1 cellular context compared by ENCODE assay signal in the genomic region with DNA sequence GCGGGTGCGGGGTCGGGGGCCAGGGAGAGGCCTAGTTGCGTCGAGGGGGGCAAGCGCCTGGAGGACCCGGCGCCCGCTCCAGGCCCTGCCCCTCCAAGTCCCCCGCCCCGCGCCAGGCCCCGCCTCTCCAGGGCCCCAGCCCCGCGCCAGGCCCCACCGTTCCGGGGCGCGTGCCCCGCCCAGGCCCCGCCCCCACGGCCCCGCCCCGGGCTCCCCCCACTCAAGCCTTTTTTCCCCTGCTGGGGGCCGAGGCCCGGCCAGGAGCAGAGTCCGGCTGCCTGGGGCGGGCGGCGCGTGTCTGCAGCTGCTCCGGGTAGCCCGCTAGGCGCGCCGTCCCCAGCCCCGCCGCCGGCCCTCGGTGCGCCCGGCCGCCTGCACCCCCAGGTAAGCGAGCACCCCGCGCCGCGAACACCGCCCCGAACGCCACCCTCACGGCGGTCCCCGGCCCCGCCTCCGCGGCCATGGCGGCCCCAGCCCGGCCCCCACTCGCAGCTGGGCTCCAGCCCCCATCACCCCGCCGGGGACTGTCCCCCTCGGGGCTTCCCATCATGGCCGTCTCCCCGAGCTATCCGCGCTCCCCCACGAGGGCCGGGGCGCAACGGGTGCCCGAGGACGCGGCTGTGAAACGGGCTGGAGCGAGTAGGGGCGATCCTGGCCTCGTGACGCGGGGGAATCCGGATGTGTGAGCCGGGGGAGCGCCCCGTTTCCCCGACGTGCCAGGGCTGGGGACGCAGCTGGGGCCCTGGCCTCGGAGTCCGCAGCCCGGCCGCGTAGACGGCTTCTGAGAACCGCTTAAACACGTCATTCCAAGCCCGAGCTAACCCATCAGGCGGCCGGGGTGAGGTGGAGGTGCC.
A peak's percentile ranks its signal among the peaks of the same experiment; 100 is the strongest.
TF ChIP-seq lines count a peak whose summit lies in the region.

A gene with protein sequence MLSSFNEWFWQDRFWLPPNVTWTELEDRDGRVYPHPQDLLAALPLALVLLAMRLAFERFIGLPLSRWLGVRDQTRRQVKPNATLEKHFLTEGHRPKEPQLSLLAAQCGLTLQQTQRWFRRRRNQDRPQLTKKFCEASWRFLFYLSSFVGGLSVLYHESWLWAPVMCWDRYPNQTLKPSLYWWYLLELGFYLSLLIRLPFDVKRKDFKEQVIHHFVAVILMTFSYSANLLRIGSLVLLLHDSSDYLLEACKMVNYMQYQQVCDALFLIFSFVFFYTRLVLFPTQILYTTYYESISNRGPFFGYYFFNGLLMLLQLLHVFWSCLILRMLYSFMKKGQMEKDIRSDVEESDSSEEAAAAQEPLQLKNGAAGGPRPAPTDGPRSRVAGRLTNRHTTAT (plus strand): TSS at position 260 of the 854 bp plus-strand sequence. CDS start 41,707 bp downstream, outside the sequence.

TF ChIP-seq in K562, 482 proteins besides CTCF, POLR2A, EP300 and RAD21 (continued from another document and continues in another):
- TF ChIP-seq, protein P1, sequence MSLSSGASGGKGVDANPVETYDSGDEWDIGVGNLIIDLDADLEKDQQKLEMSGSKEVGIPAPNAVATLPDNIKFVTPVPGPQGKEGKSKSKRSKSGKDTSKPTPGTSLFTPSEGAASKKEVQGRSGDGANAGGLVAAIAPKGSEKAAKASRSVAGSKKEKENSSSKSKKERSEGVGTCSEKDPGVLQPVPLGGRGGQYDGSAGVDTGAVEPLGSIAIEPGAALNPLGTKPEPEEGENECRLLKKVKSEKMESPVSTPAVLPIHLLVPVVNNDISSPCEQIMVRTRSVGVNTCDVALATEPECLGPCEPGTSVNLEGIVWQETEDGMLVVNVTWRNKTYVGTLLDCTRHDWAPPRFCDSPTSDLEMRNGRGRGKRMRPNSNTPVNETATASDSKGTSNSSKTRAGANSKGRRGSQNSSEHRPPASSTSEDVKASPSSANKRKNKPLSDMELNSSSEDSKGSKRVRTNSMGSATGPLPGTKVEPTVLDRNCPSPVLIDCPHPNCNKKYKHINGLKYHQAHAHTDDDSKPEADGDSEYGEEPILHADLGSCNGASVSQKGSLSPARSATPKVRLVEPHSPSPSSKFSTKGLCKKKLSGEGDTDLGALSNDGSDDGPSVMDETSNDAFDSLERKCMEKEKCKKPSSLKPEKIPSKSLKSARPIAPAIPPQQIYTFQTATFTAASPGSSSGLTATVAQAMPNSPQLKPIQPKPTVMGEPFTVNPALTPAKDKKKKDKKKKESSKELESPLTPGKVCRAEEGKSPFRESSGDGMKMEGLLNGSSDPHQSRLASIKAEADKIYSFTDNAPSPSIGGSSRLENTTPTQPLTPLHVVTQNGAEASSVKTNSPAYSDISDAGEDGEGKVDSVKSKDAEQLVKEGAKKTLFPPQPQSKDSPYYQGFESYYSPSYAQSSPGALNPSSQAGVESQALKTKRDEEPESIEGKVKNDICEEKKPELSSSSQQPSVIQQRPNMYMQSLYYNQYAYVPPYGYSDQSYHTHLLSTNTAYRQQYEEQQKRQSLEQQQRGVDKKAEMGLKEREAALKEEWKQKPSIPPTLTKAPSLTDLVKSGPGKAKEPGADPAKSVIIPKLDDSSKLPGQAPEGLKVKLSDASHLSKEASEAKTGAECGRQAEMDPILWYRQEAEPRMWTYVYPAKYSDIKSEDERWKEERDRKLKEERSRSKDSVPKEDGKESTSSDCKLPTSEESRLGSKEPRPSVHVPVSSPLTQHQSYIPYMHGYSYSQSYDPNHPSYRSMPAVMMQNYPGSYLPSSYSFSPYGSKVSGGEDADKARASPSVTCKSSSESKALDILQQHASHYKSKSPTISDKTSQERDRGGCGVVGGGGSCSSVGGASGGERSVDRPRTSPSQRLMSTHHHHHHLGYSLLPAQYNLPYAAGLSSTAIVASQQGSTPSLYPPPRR (CRISPR knock-in tag; IDR thresholded peaks at IDR 0.05; ENCODE audit: borderline replicate concordance), result no peak
- TF ChIP-seq SRSF1 (IDR thresholded peaks at IDR 0.05; ENCODE audit: low read depth, low read length) (no peak), ETV5 (CRISPR knock-in tag; IDR thresholded peaks at IDR 0.05; ENCODE audit: low read depth) (no peak), ZSCAN29 (IDR thresholded peaks at IDR 0.05) (peak; percentile 99), SMAD4 (CRISPR knock-in tag; conservative IDR thresholded peaks at IDR 0.05) (no peak), TARDBP (IDR thresholded peaks at IDR 0.05) (no peak), PCBP1 (IDR thresholded peaks at IDR 0.05; ENCODE audit: low read depth, low read length, poor library complexity, severe bottlenecking) (peak; percentile 75), ZNF165 (CRISPR knock-in tag; IDR thresholded peaks at IDR 0.05; ENCODE audit: borderline replicate concordance) (no peak), ZNF324 (CRISPR knock-in tag; IDR thresholded peaks at IDR 0.05) (no peak), MED1 (CRISPR knock-in tag; IDR thresholded peaks at IDR 0.05; ENCODE audit: borderline replicate concordance) (no peak), KLF10 (CRISPR knock-in tag; IDR thresholded peaks at IDR 0.05) (no peak), TGIF2 (CRISPR knock-in tag; IDR thresholded peaks at IDR 0.05) (no peak), MEF2D (tag; conservative IDR thresholded peaks at IDR 0.05; ENCODE audit: low read depth) (no peak), GATAD2A (IDR thresholded peaks at IDR 0.05) (no peak), ZNF780A (CRISPR knock-in tag; IDR thresholded peaks at IDR 0.05) (no peak), KDM2B (CRISPR knock-in tag; IDR thresholded peaks at IDR 0.05) (0 out of 2 replicates have a peak, but pooled peaks have one; percentile 25), ZNF354B (CRISPR knock-in tag; IDR thresholded peaks at IDR 0.05) (no peak), NR4A1 (CRISPR knock-in tag; IDR thresholded peaks at IDR 0.05) (no peak), NR4A1 (tag; IDR thresholded peaks at IDR 0.05) (no peak)
- TF ChIP-seq, protein P2, sequence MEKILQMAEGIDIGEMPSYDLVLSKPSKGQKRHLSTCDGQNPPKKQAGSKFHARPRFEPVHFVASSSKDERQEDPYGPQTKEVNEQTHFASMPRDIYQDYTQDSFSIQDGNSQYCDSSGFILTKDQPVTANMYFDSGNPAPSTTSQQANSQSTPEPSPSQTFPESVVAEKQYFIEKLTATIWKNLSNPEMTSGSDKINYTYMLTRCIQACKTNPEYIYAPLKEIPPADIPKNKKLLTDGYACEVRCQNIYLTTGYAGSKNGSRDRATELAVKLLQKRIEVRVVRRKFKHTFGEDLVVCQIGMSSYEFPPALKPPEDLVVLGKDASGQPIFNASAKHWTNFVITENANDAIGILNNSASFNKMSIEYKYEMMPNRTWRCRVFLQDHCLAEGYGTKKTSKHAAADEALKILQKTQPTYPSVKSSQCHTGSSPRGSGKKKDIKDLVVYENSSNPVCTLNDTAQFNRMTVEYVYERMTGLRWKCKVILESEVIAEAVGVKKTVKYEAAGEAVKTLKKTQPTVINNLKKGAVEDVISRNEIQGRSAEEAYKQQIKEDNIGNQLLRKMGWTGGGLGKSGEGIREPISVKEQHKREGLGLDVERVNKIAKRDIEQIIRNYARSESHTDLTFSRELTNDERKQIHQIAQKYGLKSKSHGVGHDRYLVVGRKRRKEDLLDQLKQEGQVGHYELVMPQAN (IDR thresholded peaks at IDR 0.05; ENCODE audit: borderline replicate concordance), result no peak
- TF ChIP-seq, protein P3, sequence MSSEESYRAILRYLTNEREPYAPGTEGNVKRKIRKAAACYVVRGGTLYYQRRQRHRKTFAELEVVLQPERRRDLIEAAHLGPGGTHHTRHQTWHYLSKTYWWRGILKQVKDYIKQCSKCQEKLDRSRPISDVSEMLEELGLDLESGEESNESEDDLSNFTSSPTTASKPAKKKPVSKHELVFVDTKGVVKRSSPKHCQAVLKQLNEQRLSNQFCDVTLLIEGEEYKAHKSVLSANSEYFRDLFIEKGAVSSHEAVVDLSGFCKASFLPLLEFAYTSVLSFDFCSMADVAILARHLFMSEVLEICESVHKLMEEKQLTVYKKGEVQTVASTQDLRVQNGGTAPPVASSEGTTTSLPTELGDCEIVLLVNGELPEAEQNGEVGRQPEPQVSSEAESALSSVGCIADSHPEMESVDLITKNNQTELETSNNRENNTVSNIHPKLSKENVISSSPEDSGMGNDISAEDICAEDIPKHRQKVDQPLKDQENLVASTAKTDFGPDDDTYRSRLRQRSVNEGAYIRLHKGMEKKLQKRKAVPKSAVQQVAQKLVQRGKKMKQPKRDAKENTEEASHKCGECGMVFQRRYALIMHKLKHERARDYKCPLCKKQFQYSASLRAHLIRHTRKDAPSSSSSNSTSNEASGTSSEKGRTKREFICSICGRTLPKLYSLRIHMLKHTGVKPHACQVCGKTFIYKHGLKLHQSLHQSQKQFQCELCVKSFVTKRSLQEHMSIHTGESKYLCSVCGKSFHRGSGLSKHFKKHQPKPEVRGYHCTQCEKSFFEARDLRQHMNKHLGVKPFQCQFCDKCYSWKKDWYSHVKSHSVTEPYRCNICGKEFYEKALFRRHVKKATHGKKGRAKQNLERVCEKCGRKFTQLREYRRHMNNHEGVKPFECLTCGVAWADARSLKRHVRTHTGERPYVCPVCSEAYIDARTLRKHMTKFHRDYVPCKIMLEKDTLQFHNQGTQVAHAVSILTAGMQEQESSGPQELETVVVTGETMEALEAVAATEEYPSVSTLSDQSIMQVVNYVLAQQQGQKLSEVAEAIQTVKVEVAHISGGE (CRISPR knock-in tag; IDR thresholded peaks at IDR 0.05), result peak in 1 of 3 experiments; percentile 22; a peak in 1 of 6 replicates
- TF ChIP-seq, protein P4, sequence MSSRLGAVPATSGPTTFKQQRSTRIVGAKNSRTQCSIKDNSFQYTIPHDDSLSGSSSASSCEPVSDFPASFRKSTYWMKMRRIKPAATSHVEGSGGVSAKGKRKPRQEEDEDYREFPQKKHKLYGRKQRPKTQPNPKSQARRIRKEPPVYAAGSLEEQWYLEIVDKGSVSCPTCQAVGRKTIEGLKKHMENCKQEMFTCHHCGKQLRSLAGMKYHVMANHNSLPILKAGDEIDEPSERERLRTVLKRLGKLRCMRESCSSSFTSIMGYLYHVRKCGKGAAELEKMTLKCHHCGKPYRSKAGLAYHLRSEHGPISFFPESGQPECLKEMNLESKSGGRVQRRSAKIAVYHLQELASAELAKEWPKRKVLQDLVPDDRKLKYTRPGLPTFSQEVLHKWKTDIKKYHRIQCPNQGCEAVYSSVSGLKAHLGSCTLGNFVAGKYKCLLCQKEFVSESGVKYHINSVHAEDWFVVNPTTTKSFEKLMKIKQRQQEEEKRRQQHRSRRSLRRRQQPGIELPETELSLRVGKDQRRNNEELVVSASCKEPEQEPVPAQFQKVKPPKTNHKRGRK (tag; IDR thresholded peaks at IDR 0.05), result no peak
- TF ChIP-seq, protein P5, sequence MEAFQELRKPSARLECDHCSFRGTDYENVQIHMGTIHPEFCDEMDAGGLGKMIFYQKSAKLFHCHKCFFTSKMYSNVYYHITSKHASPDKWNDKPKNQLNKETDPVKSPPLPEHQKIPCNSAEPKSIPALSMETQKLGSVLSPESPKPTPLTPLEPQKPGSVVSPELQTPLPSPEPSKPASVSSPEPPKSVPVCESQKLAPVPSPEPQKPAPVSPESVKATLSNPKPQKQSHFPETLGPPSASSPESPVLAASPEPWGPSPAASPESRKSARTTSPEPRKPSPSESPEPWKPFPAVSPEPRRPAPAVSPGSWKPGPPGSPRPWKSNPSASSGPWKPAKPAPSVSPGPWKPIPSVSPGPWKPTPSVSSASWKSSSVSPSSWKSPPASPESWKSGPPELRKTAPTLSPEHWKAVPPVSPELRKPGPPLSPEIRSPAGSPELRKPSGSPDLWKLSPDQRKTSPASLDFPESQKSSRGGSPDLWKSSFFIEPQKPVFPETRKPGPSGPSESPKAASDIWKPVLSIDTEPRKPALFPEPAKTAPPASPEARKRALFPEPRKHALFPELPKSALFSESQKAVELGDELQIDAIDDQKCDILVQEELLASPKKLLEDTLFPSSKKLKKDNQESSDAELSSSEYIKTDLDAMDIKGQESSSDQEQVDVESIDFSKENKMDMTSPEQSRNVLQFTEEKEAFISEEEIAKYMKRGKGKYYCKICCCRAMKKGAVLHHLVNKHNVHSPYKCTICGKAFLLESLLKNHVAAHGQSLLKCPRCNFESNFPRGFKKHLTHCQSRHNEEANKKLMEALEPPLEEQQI (IDR thresholded peaks at IDR 0.05), result no peak
- TF ChIP-seq, protein P6, sequence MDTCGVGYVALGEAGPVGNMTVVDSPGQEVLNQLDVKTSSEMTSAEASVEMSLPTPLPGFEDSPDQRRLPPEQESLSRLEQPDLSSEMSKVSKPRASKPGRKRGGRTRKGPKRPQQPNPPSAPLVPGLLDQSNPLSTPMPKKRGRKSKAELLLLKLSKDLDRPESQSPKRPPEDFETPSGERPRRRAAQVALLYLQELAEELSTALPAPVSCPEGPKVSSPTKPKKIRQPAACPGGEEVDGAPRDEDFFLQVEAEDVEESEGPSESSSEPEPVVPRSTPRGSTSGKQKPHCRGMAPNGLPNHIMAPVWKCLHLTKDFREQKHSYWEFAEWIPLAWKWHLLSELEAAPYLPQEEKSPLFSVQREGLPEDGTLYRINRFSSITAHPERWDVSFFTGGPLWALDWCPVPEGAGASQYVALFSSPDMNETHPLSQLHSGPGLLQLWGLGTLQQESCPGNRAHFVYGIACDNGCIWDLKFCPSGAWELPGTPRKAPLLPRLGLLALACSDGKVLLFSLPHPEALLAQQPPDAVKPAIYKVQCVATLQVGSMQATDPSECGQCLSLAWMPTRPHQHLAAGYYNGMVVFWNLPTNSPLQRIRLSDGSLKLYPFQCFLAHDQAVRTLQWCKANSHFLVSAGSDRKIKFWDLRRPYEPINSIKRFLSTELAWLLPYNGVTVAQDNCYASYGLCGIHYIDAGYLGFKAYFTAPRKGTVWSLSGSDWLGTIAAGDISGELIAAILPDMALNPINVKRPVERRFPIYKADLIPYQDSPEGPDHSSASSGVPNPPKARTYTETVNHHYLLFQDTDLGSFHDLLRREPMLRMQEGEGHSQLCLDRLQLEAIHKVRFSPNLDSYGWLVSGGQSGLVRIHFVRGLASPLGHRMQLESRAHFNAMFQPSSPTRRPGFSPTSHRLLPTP (IDR thresholded peaks at IDR 0.05; ENCODE audit: borderline replicate concordance, extremely low read depth, insufficient read length), result no peak
- TF ChIP-seq, protein P7, sequence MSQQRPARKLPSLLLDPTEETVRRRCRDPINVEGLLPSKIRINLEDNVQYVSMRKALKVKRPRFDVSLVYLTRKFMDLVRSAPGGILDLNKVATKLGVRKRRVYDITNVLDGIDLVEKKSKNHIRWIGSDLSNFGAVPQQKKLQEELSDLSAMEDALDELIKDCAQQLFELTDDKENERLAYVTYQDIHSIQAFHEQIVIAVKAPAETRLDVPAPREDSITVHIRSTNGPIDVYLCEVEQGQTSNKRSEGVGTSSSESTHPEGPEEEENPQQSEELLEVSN (IDR thresholded peaks at IDR 0.05; ENCODE audit: borderline replicate concordance in 1 of 2, extremely low read depth in 1 of 2, insufficient read depth in 1 of 2, insufficient read length in 1 of 2, low read depth in 1 of 2, low read length in 1 of 2, poor library complexity in 1 of 2, severe bottlenecking in 1 of 2), result peak; percentile 15 to 29
- TF ChIP-seq, protein P8, sequence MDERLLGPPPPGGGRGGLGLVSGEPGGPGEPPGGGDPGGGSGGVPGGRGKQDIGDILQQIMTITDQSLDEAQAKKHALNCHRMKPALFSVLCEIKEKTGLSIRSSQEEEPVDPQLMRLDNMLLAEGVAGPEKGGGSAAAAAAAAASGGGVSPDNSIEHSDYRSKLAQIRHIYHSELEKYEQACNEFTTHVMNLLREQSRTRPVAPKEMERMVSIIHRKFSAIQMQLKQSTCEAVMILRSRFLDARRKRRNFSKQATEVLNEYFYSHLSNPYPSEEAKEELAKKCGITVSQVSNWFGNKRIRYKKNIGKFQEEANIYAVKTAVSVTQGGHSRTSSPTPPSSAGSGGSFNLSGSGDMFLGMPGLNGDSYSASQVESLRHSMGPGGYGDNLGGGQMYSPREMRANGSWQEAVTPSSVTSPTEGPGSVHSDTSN (CRISPR knock-in tag; IDR thresholded peaks at IDR 0.05; ENCODE audit: low read depth), result no peak
- TF ChIP-seq, protein P8 (tag; conservative IDR thresholded peaks at IDR 0.05; ENCODE audit: low read depth), result no peak
